Comparison of ENCODE assay signal across 9 cellular contexts in the genomic region with DNA sequence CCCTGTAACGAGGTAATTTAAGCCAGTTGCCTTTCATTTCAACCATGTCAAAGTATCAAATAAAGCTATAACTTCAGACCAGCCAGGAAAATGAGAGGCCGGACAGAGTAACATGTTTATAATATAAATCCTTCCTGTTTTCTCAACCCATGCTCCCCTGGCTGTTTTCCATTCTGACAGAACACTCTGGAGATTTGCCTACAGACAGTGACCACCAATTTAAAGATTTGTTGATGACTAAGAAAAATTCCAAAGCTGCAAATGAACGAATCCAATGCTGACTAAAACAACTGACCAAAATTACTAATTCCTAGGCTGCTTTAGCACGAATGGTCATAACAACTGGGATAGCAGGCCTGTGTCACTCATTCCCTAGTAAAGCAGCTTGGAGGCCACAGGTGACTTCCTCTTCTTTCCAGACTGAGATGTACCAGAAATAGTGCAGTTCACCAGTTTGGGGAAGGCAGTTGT.
DNase-seq lines count a peak whose midpoint lies in the region; ATAC-seq, FAIRE-seq and TF ChIP-seq lines count a peak whose summit lies in the region.
"Had no signal": no experiment of that assay in that cellular context is flagged by ENCODE, and none has a peak within 500 bp of the region (broad histone marks: within the 10 kb centered on the region; RNA-seq: fewer than 3 reads in every experiment).

No MANE protein-coding gene starts in this region.

- CTCF ChIA-PET in H1 (lab: Charles Lee; ENCODE audit: partially characterized antibody): interaction anchor here (0.7 kb wide), 1 partner anchor 255 kb away, joined by 3 read pairs; no protein-coding TSS in a partner anchor

- H3K27ac ChIP-seq in H1 (ENCODE audit: low read depth, low read length): no peak overlapping the region
- H3K27ac ChIP-seq: neutrophil had no signal

- H4K20me1 ChIP-seq in H1 (replicated peaks in 1 of 2; ENCODE audit: control insufficient read depth in 1 of 2, insufficient read depth in 2 of 2, low read length in 2 of 2): no peaks in the 10 kb centered on the region

- no peak overlapping the region for H3K9ac ChIP-seq in H1 (replicated peaks in 1 of 4; ENCODE audit: extremely low read depth in 1 of 4, low read depth in 3 of 4, low read length in 3 of 4)

- no peaks in the 10 kb centered on the region for H3K23me2 ChIP-seq in H1 (ENCODE audit: low read depth, low read length)

- peaks cover 0 to 5% (median 0%) of the 10 kb centered on the region in 4 experiments; a peak in 3 of 7 replicates for H3K4me1 ChIP-seq in H1 (replicated peaks in 1 of 4; ENCODE audit: control insufficient read depth in 3 of 4, insufficient read depth in 4 of 4, low read length in 3 of 4)

- H3K79me2 ChIP-seq in H1 (ENCODE audit: control insufficient read depth in 1 of 2, insufficient read depth in 2 of 2, low read length in 2 of 2): no peaks in the 10 kb centered on the region

- no peak overlapping the region for H3K14ac ChIP-seq in H1 (ENCODE audit: insufficient read length)

- no peak overlapping the region for H2BK120ac ChIP-seq in H1 (replicated peaks; ENCODE audit: low read depth, low read length)

- FAIRE-seq in H1 (lab: Jason Lieb, UNC): no peak

- POLR2A ChIA-PET in H1 (lab: Charles Lee; ENCODE audit: partially characterized antibody): interaction anchor here (1.0 kb wide), 1 partner anchor 12 kb away, joined by 3 read pairs; no protein-coding TSS in a partner anchor

- H3K27me3 Mint-ChIP-seq in nephron progenitor cell (ENCODE audit: low read depth, poor library complexity): peaks cover 4% of the 10 kb centered on the region
- peaks cover 7% of the 10 kb centered on the region for H3K27me3 Mint-ChIP-seq in activated naive CD8-positive, alpha-beta T cell treated with anti-CD3 and anti-CD28 coated beads, Interleukin-2, amount 50 U/mL, for 24 hours

- no peaks in the 10 kb centered on the region for H3K79me1 ChIP-seq in H1 (ENCODE audit: low read depth, low read length)

- H3K4me2 ChIP-seq in H1 (ENCODE audit: insufficient read depth in 1 of 2, low read depth in 2 of 2, low read length in 2 of 2): no peak overlapping the region

- peak overlapping the region; percentile 96 for H3K27ac Mint-ChIP-seq in nephron progenitor cell
- no peak overlapping the region for H3K27ac Mint-ChIP-seq in activated naive CD8-positive, alpha-beta T cell treated with anti-CD3 and anti-CD28 coated beads, Interleukin-2, amount 50 U/mL, for 24 hours

- no peak overlapping the region for H3K18ac ChIP-seq in H1 (ENCODE audit: extremely low read depth, low read length)

- no peak for TF ChIP-seq CTCF in AG09319 (IDR thresholded peaks at IDR 0.05; ENCODE audit: low read depth, low read length)
- TF ChIP-seq CTCF in H1 (IDR thresholded peaks at IDR 0.05; ENCODE audit: control extremely low read depth in 1 of 3, insufficient read depth in 1 of 3, low read depth in 1 of 3, low read length in 3 of 3): no peak
- no peak for TF ChIP-seq CTCF in nephron progenitor cell (IDR thresholded peaks at IDR 0.05)

- H2AK5ac ChIP-seq in H1 (ENCODE audit: low read depth, low read length): 0 out of 2 replicates have a peak overlapping the region, but pooled peaks have one; percentile 8

- no peak overlapping the region for H2BK15ac ChIP-seq in H1 (ENCODE audit: low read length)

- H3K36me3 ChIP-seq in H1 (ENCODE audit: control insufficient read depth in 2 of 4, insufficient read depth in 4 of 4, low read length in 3 of 4): no peaks in the 10 kb centered on the region
- H3K36me3 ChIP-seq: neutrophil had no signal

- H3K56ac ChIP-seq in H1 (replicated peaks; ENCODE audit: insufficient read length, low read depth, low read length): no peak overlapping the region

- 88% methylated on average over 4 of the region's 4 CpGs; no CpG with 5 or more reads in 1 of the 2 experiments for WGBS in H1 (ENCODE audit: extremely low coverage in 1 of 2, insufficient coverage in 1 of 2, insufficient read length in 1 of 2, insufficient replicate concordance in 2 of 2, low coverage in 1 of 2, low lambda C conversion rate in 2 of 2, missing lambda C conversion rate in 1 of 2), 2 experiments

- TF ChIP-seq EP300 in H1 (IDR thresholded peaks at IDR 0.05; ENCODE audit: borderline replicate concordance in 1 of 2, low read depth in 2 of 2, low read length in 2 of 2): no peak

- H3K4me3 ChIP-seq in H1 (ENCODE audit: extremely low read depth in 1 of 4, insufficient read depth in 2 of 4, low read depth in 3 of 4, low read length in 4 of 4): no peak overlapping the region

- H3K23ac ChIP-seq in H1 (ENCODE audit: insufficient read length): no peak overlapping the region

- no peaks in the 10 kb centered on the region for H3K36me3 Mint-ChIP-seq in nephron progenitor cell (ENCODE audit: low read depth)
- no peaks in the 10 kb centered on the region for H3K36me3 Mint-ChIP-seq in activated naive CD8-positive, alpha-beta T cell treated with anti-CD3 and anti-CD28 coated beads, Interleukin-2, amount 50 U/mL, for 24 hours (ENCODE audit: low read depth)

- peak overlapping the region; percentile 29 for H3K4me3 Mint-ChIP-seq in nephron progenitor cell
- H3K4me3 Mint-ChIP-seq in activated naive CD8-positive, alpha-beta T cell treated with anti-CD3 and anti-CD28 coated beads, Interleukin-2, amount 50 U/mL, for 24 hours: no peak overlapping the region

- no peak for ATAC-seq in left lobe of liver
- no peak for ATAC-seq in activated naive CD8-positive, alpha-beta T cell treated with anti-CD3 and anti-CD28 coated beads, Interleukin-2, amount 50 U/mL, for 24 hours

- no peaks in the 10 kb centered on the region for H3K9me3 Mint-ChIP-seq in nephron progenitor cell
- peaks cover 5% of the 10 kb centered on the region for H3K9me3 Mint-ChIP-seq in activated naive CD8-positive, alpha-beta T cell treated with anti-CD3 and anti-CD28 coated beads, Interleukin-2, amount 50 U/mL, for 24 hours

- no peak overlapping the region for H4K91ac ChIP-seq in H1 (replicated peaks; ENCODE audit: insufficient read length, low read length)

- H3K9me3 ChIP-seq in H1 (ENCODE audit: insufficient read depth in 2 of 2, low read depth in 1 of 2, low read length in 1 of 2): no peaks in the 10 kb centered on the region
- H3K9me3 ChIP-seq: neutrophil had no signal

- H2BK12ac ChIP-seq in H1 (ENCODE audit: low read depth, low read length): no peak overlapping the region

- peaks cover 91% of the 10 kb centered on the region for H3K4me1 Mint-ChIP-seq in nephron progenitor cell
- peaks cover 51% of the 10 kb centered on the region for H3K4me1 Mint-ChIP-seq in activated naive CD8-positive, alpha-beta T cell treated with anti-CD3 and anti-CD28 coated beads, Interleukin-2, amount 50 U/mL, for 24 hours

- peak; percentile 97 for DNase-seq in AG09319 (ENCODE audit: extremely low read depth, low read depth)
- peak; percentile 46 for DNase-seq in NCI-H460 (ENCODE audit: extremely low read depth, low read depth)
- peak in 1 of 2 experiments; percentile 6 for DNase-seq in H1 (ENCODE audit: low read depth in 1 of 2, low spot score in 2 of 2)
- DNase-seq in nephron progenitor cell: no peak
- no peak for DNase-seq in left lobe of liver (ENCODE audit: low spot score)
- no peak for DNase-seq in activated naive CD8-positive, alpha-beta T cell treated with anti-CD3 and anti-CD28 coated beads, Interleukin-2, amount 50 U/mL, for 24 hours
- no peak for DNase-seq in medulla oblongata (ENCODE audit: extremely low spot score)
- DNase-seq in stimulated activated CD4-positive, alpha-beta T cell treated with anti-CD3 and anti-CD28 coated beads, Interleukin-4, amount 100 ng/mL, for 1 hour: no peak

- H2AFZ ChIP-seq in H1 (ENCODE audit: low read length): no peak overlapping the region

- no peaks in the 10 kb centered on the region for H3K27me3 ChIP-seq in H1 (replicated peaks in 1 of 4; ENCODE audit: control insufficient read depth in 3 of 4, extremely low read depth in 1 of 4, insufficient read depth in 3 of 4, low read length in 3 of 4)
- H3K27me3 ChIP-seq: neutrophil had no signal

- no peak overlapping the region for H3K4ac ChIP-seq in H1 (replicated peaks; ENCODE audit: insufficient read length, low read depth, low read length)

- TF ChIP-seq RAD21 in H1 (IDR thresholded peaks at IDR 0.05 in 1 of 2, conservative IDR thresholded peaks at IDR 0.05 in 1 of 2; ENCODE audit: low read depth in 2 of 2, low read length in 2 of 2): no peak

- H4K8ac ChIP-seq in H1 (ENCODE audit: extremely low read depth, insufficient read depth, low read length): no peak overlapping the region

- H2BK20ac ChIP-seq in H1 (ENCODE audit: low read length): no peak overlapping the region

- H4K5ac ChIP-seq in H1 (ENCODE audit: insufficient read length, low read depth, low read length): no peak overlapping the region

- H2BK5ac ChIP-seq in H1 (ENCODE audit: low read depth, low read length): no peak overlapping the region

- no peak for TF ChIP-seq POLR2A in H1 (IDR thresholded peaks at IDR 0.05; ENCODE audit: control extremely low read depth in 1 of 2, low read depth in 2 of 2, low read length in 2 of 2)

TF ChIP-seq in H1, 55 proteins besides CTCF, POLR2A, EP300 and RAD21:
- no peak for TF ChIP-seq MAX (IDR thresholded peaks at IDR 0.05)
- no peak for TF ChIP-seq HDAC6 (IDR thresholded peaks at IDR 0.05; ENCODE audit: low read depth, low read length)
- no peak for TF ChIP-seq SIN3A (conservative IDR thresholded peaks at IDR 0.05 in 1 of 2, IDR thresholded peaks at IDR 0.05 in 1 of 2; ENCODE audit: low read depth in 1 of 2, low read length in 2 of 2)
- TF ChIP-seq CEBPB (IDR thresholded peaks at IDR 0.05; ENCODE audit: low read depth, low read length): no peak
- TF ChIP-seq PHF8 (conservative IDR thresholded peaks at IDR 0.05; ENCODE audit: low read depth, low read length): no peak
TF ChIP-seq in H1: peak in this region for 0.

Comparison
In these comparisons a context has a peak if more than half of its experiments do, and no peak if none do; other contexts are left out.
1. DNase-seq: peak in AG09319 (single experiment) and NCI-H460 (single experiment); none in nephron progenitor cell (single experiment), left lobe of liver (single experiment), activated naive CD8-positive, alpha-beta T cell treated with anti-CD3 and anti-CD28 coated beads, Interleukin-2, amount 50 U/mL, for 24 hours (single experiment), medulla oblongata (single experiment) and stimulated activated CD4-positive, alpha-beta T cell treated with anti-CD3 and anti-CD28 coated beads, Interleukin-4, amount 100 ng/mL, for 1 hour (single experiment).